1 cellular context compared by ENCODE assay signal in genomic region chr1:161119017-161119378, GRCh38.
TF ChIP-seq lines count a peak whose summit lies in the region.

No MANE protein-coding gene starts in this region.

TF ChIP-seq in WTC11, 78 proteins besides CTCF, POLR2A, EP300 and RAD21 (continued from another document):
- TF ChIP-seq, protein P1, sequence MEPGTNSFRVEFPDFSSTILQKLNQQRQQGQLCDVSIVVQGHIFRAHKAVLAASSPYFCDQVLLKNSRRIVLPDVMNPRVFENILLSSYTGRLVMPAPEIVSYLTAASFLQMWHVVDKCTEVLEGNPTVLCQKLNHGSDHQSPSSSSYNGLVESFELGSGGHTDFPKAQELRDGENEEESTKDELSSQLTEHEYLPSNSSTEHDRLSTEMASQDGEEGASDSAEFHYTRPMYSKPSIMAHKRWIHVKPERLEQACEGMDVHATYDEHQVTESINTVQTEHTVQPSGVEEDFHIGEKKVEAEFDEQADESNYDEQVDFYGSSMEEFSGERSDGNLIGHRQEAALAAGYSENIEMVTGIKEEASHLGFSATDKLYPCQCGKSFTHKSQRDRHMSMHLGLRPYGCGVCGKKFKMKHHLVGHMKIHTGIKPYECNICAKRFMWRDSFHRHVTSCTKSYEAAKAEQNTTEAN (CRISPR knock-in tag; IDR thresholded peaks at IDR 0.05), result no peak
- TF ChIP-seq ZNF138 (CRISPR knock-in tag; conservative IDR thresholded peaks at IDR 0.05) (no peak), GTF2I (CRISPR knock-in tag; conservative IDR thresholded peaks at IDR 0.05) (no peak), MXD4 (CRISPR knock-in tag; IDR thresholded peaks at IDR 0.05; ENCODE audit: borderline replicate concordance) (no peak), NFATC4 (CRISPR knock-in tag; IDR thresholded peaks at IDR 0.05) (no peak), PRDM15 (CRISPR knock-in tag; IDR thresholded peaks at IDR 0.05) (no peak)
